Comparison of ENCODE assay signal across 10 cellular contexts in genomic region chr14:80974338-80975078, GRCh38. TPM values are rescaled to one million over a fixed set of nuclear protein-coding genes. Genes with fewer than 3 reads are reported as not detected.
A peak's percentile ranks its signal among the peaks of the same experiment; 100 is the strongest.
DNase-seq lines count a peak whose midpoint lies in the region; TF ChIP-seq lines count a peak whose summit lies in the region.
"Had no signal": no experiment of that assay in that cellular context is flagged by ENCODE, and none has a peak within 500 bp of the region (broad histone marks: within the 10 kb centered on the region; RNA-seq: fewer than 3 reads in every experiment).

No MANE protein-coding gene starts in this region.

- H3K36me3 ChIP-seq in A673 (ENCODE audit: insufficient read depth, low read length, poor library complexity, severe bottlenecking) (no peaks in the 10 kb centered on the region), GM23248 (ENCODE audit: low read depth) (no peaks in the 10 kb centered on the region)

- no peaks in the 10 kb centered on the region for H4K20me1 ChIP-seq in GM23248 (ENCODE audit: insufficient read depth)

- no TSS peak for BruUV-seq in A673 (replicated peaks; lab: Mats Ljungman, UMichigan)

- H3K27me3 ChIP-seq in A673 (replicated peaks; ENCODE audit: insufficient read depth, low read depth, low read length, poor library complexity) (peaks cover 34% of the 10 kb centered on the region), GM23248 (replicated peaks; ENCODE audit: insufficient read depth) (peaks cover 11% of the 10 kb centered on the region)

- CTCF ChIA-PET in A673 (lab: Charles Lee): no interaction called here

- intact Hi-C loops in A673 (cut with micrococcal nuclease; ENCODE audit: unreplicated experiment) (no loop called here), head of caudate nucleus (cut with DNase I) (no loop called here)

- H3K4me1 ChIP-seq in A673 (ENCODE audit: insufficient read depth, low read length, poor library complexity, severe bottlenecking) (peaks cover 18% of the 10 kb centered on the region), GM23248 (ENCODE audit: insufficient read depth) (0 out of 2 replicates have a peak, but pooled peaks cover 7% of the 10 kb centered on the region)
- H3K4me1 ChIP-seq: parathyroid adenoma had no signal

- H3K9me3 ChIP-seq in A673 (ENCODE audit: low read depth, low read length, poor library complexity, severe bottlenecking): no peaks in the 10 kb centered on the region
- no peaks in the 10 kb centered on the region for H3K9me3 ChIP-seq in GM23248 (ENCODE audit: low read depth)

- H3F3A ChIP-seq in GM23248 (ENCODE audit: insufficient read depth): 0 out of 2 replicates have a peak, but pooled peaks cover 3% of the 10 kb centered on the region

- POLR2A ChIA-PET in A673 (lab: Charles Lee; ENCODE audit: low non-redundant PET): no interaction called here

- no peak overlapping the region for H3K27ac ChIP-seq in A673 (ENCODE audit: low read depth, low read length, poor library complexity, severe bottlenecking)
- H3K27ac ChIP-seq in GM23248: no peak overlapping the region
- H3K27ac ChIP-seq: parathyroid adenoma had no signal

- H3K9ac ChIP-seq in GM23248: no peak overlapping the region
- H3K9ac ChIP-seq: parathyroid adenoma had no signal

- WGBS in GM23248 (ENCODE audit: low coverage in 1 of 2, low lambda C conversion rate in 2 of 2, missing lambda C conversion rate in 2 of 2), 2 experiments: 6 to 20% methylated on average over 2 of the region's 2 CpGs

- H2AFZ ChIP-seq in GM23248: no peak overlapping the region
- H2AFZ ChIP-seq: parathyroid adenoma had no signal

- no peak overlapping the region for H3K4me3 ChIP-seq in A673 (ENCODE audit: low read depth, low read length, poor library complexity, severe bottlenecking)
- H3K4me3 ChIP-seq in GM23248: no peak overlapping the region

- DNase-seq in A673 (ENCODE audit: low spot score): peak; percentile 87
- peak; percentile 48 for DNase-seq in GM23248
- peak; percentile 18 for DNase-seq in SK-MEL-5 (ENCODE audit: low read depth, low spot score)
- DNase-seq in kidney glomerular epithelial cell (lab: John Stamatoyannopoulos, UW): peak; percentile 92
- no peak for DNase-seq in NK-92 (lab: John Stamatoyannopoulos, UW; ENCODE audit: unreplicated experiment)
- DNase-seq in NAMALWA (ENCODE audit: low spot score): no peak
- no peak for DNase-seq in head of caudate nucleus
- no peak for DNase-seq in NCI-H1417 treated with DMSO at 0.1 percent for 48 hours (lab: John Stamatoyannopoulos, UW)
- DNase-seq: NCI-H1436 treated with DMSO at 0.1 percent for 48 hours had no signal

- no peaks in the 10 kb centered on the region for H3K79me2 ChIP-seq in GM23248 (ENCODE audit: insufficient read depth)
- H3K79me2 ChIP-seq: parathyroid adenoma had no signal

- in situ Hi-C loops in GM23248 (cut with MboI): loop anchor here (25.0 kb wide), 1 partner anchor 488 kb away; no protein-coding TSS in a partner anchor
- in situ Hi-C loops in SK-MEL-5 (cut with HindIII; ENCODE audit: low pct_unique_long_range_greater_than_20kb, low sequenced_read_pairs): no loop called here

- H3K9me2 ChIP-seq in GM23248 (ENCODE audit: insufficient read depth): no peaks in the 10 kb centered on the region

- no peak overlapping the region for H3K4me2 ChIP-seq in GM23248 (ENCODE audit: unreplicated experiment)

- no peak for TF ChIP-seq CTCF in A673 (conservative IDR thresholded peaks at IDR 0.05; ENCODE audit: low read depth, low read length)

RNA-seq across cellular contexts. Expression of gene TSHR, which starts 19.1 kb away (rescaled TPM):
- total RNA-seq in A673 (2021): not detected in 2 replicates
- total RNA-seq in GM23248 (2014; rRNA removed; shearing (Covaris generic)): not detected in 2 replicates
- polyA plus RNA-seq in GM23248 (2016; fragmentation: Nextera tagmentation; extraction: Ambion mirVana): not detected in 2 replicates
- not detected in 2 replicates for total RNA-seq in SK-MEL-5 (2014; rRNA removed; shearing (Covaris generic))
- polyA plus RNA-seq in SK-MEL-5 (2015; cell fraction: cytosol; rRNA removed): 0.19 TPM in 1 of 2 replicates, not detected in the other
- polyA plus RNA-seq in SK-MEL-5 (2015; cell fraction: nucleus; rRNA removed): not detected in 2 replicates

RNA-seq across cellular contexts. Expression of gene CEP128, which starts 33.0 kb away (rescaled TPM):
- 27.3 and 35.7 TPM in 2 replicates for total RNA-seq in A673 (2021)
- 0.76 and 5.2 TPM in 2 replicates for total RNA-seq in GM23248 (2014; rRNA removed; shearing (Covaris generic))
- 1.7 and 2.4 TPM in 2 replicates for polyA plus RNA-seq in GM23248 (2016; fragmentation: Nextera tagmentation; extraction: Ambion mirVana)
- 1.6 and 1.7 TPM in 2 replicates for total RNA-seq in SK-MEL-5 (2014; rRNA removed; shearing (Covaris generic))
- 2.4 and 2.9 TPM in 2 replicates for polyA plus RNA-seq in SK-MEL-5 (2015; cell fraction: cytosol; rRNA removed)
- polyA plus RNA-seq in SK-MEL-5 (2015; cell fraction: nucleus; rRNA removed): 9.9 and 14.1 TPM in 2 replicates

Comparison
In these comparisons a context has a peak if more than half of its experiments do, and no peak if none do; other contexts are left out.
1. DNase-seq: peak in A673 (single experiment), GM23248 (single experiment), SK-MEL-5 (single experiment) and kidney glomerular epithelial cell (single experiment); none in NK-92 (single experiment), NAMALWA (single experiment), head of caudate nucleus (0 of 42) and NCI-H1417 treated with DMSO at 0.1 percent for 48 hours (single experiment).